In the genomic region with DNA sequence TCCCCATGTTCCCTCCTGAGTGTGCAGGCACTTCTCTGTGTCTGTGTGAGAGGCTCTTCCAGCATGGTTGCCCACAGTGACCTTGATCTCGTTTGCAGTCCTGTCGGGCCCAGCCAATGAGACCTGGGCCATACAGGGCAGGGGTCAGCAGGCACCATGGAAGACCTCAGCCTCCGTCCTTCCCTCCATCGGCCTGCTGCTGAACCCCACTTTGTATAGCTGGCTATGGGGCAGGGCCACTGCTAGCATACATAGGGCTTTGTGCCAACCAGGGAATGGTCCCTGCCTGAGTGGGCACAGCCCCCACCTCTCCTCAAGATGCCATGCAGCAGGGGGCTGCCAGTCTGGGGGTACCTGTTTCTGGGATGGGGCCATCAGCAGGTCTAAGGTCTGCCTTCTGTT, we compare ENCODE assay signal across 18 cellular contexts. TPM values are rescaled to one million over a fixed set of nuclear protein-coding genes. Genes with fewer than 3 reads are reported as not detected.
DNase-seq lines count a peak whose midpoint lies in the region; ATAC-seq, FAIRE-seq and TF ChIP-seq lines count a peak whose summit lies in the region.
"Had no signal": no experiment of that assay in that cellular context is flagged by ENCODE, and none has a peak within 500 bp of the region (broad histone marks: within the 10 kb centered on the region; RNA-seq: fewer than 3 reads in every experiment).

No MANE protein-coding gene starts in this region.

- no peaks in the 10 kb centered on the region for H3K27me3 Mint-ChIP-seq in activated CD8-positive, alpha-beta T cell treated with anti-CD3 and anti-CD28 coated beads for 36 hours
- no peaks in the 10 kb centered on the region for H3K27me3 Mint-ChIP-seq in activated CD8-positive, alpha-beta T cell treated with anti-CD3 and anti-CD28 coated beads, Interleukin-2, amount 10 ng/mL, durations not matched to agents 7 days and 5 days (ENCODE audit: low read depth)

- POLR2A ChIA-PET in activated CD8-positive, alpha-beta T cell treated with anti-CD3 and anti-CD28 coated beads for 36 hours (lab: Charles Lee) = interaction anchor here (0.6 to 5.8 kb wide), 7 partner anchors 9 to 333 kb away, joined by 3 to 51 read pairs (median 3); a partner anchor contains a TSS
- POLR2A ChIA-PET in activated CD8-positive, alpha-beta T cell treated with anti-CD3 and anti-CD28 coated beads, Interleukin-2, amount 10 ng/mL, durations not matched to agents 7 days and 5 days (lab: Charles Lee) = interaction anchor here (1.4 to 3.3 kb wide), 2 partner anchors 16 to 58 kb away, joined by 3 to 25 read pairs; a partner anchor contains a TSS
- POLR2A ChIA-PET in K562 (lab: Yijun Ruan, JAX) = interaction anchor here (0.6 to 6.0 kb wide), 14 partner anchors 9 to 1213 kb away, joined by 3 to 92 read pairs (median 3); a partner anchor contains a TSS

- H3K36me3 Mint-ChIP-seq in activated CD8-positive, alpha-beta T cell treated with anti-CD3 and anti-CD28 coated beads for 36 hours (ENCODE audit: low read depth) = peaks cover 46% of the 10 kb centered on the region
- H3K36me3 Mint-ChIP-seq in activated CD8-positive, alpha-beta T cell treated with anti-CD3 and anti-CD28 coated beads, Interleukin-2, amount 10 ng/mL, durations not matched to agents 7 days and 5 days (ENCODE audit: low read depth) = peaks cover 62% of the 10 kb centered on the region

- no TSS peak for BruUV-seq in K562 (replicated peaks; lab: Mats Ljungman, UMichigan)

- DNase-seq in activated CD8-positive, alpha-beta T cell treated with anti-CD3 and anti-CD28 coated beads for 36 hours = peak; percentile 1
- no peak for DNase-seq in activated CD8-positive, alpha-beta T cell treated with anti-CD3 and anti-CD28 coated beads, Interleukin-2, amount 10 ng/mL, durations not matched to agents 7 days and 5 days
- DNase-seq in GM20000 (ENCODE audit: low spot score) (peak; percentile 2), K562 (ENCODE audit: extremely low read depth in 1 of 4, low spot score in 3 of 4) (peak in 2 of 4 experiments; percentile 8 to 23), omental fat pad (ENCODE audit: low spot score) (peak; percentile 15), COLO668 (lab: John Stamatoyannopoulos, UW; ENCODE audit: unreplicated experiment) (no peak), WERI-Rb-1 (no peak)
- no peak for DNase-seq in stimulated activated naive CD4-positive, alpha-beta T cell (lab: John Stamatoyannopoulos, UW)
- DNase-seq: aorta; CD8-positive, alpha-beta memory T cell; GF-D8; NCI-H187 treated with DMSO at 0.1 percent for 48 hours; NCI-H526 treated with DMSO at 0.1 percent for 48 hours; Peyer's patch; stimulated activated CD4-positive, alpha-beta T cell treated with anti-CD3 and anti-CD28 coated beads, Interleukin-15, amount 100 ng/mL, for 24 hours; testis had no signal

- CTCF ChIA-PET in activated CD8-positive, alpha-beta T cell treated with anti-CD3 and anti-CD28 coated beads for 36 hours (lab: Charles Lee) = no interaction called here
- CTCF ChIA-PET in activated CD8-positive, alpha-beta T cell treated with anti-CD3 and anti-CD28 coated beads, Interleukin-2, amount 10 ng/mL, durations not matched to agents 7 days and 5 days (lab: Charles Lee) = no interaction called here
- CTCF ChIA-PET in K562 (lab: Yijun Ruan, JAX; ENCODE audit: low intra/inter-chr PET ratio) = no interaction called here

- H3K4me3 ChIP-seq in K562 = no peak overlapping the region
- no peak overlapping the region for H3K4me3 ChIP-seq in WERI-Rb-1 (ENCODE audit: low read depth, low read length)
- H3K4me3 ChIP-seq: Peyer's patch, testis had no signal

- in situ Hi-C loops in K562 (cut with MboI) = no loop called here

- peaks cover 15 to 54% of the 10 kb centered on the region in 2 experiments for H3K4me1 ChIP-seq in K562 (replicated peaks in 1 of 2; ENCODE audit: control insufficient read depth in 2 of 2, insufficient read depth in 2 of 2, low read length in 2 of 2)

- peaks cover 22% of the 10 kb centered on the region for H3K4me1 Mint-ChIP-seq in activated CD8-positive, alpha-beta T cell treated with anti-CD3 and anti-CD28 coated beads for 36 hours (ENCODE audit: low read depth)
- peaks cover 23% of the 10 kb centered on the region for H3K4me1 Mint-ChIP-seq in activated CD8-positive, alpha-beta T cell treated with anti-CD3 and anti-CD28 coated beads, Interleukin-2, amount 10 ng/mL, durations not matched to agents 7 days and 5 days (ENCODE audit: low read depth)

- H3K9me3 ChIP-seq in K562 (replicated peaks; ENCODE audit: control insufficient read depth, insufficient read depth, low read depth, low read length) (peaks cover 5% of the 10 kb centered on the region; the same call in 1 of the 2 replicates), WERI-Rb-1 (ENCODE audit: severe bottlenecking) (no peaks in the 10 kb centered on the region)
- H3K9me3 ChIP-seq: Peyer's patch, testis had no signal

- H2AFZ ChIP-seq in K562 (ENCODE audit: low read depth, low read length) = no peak overlapping the region

- peaks cover 7% of the 10 kb centered on the region for H3K9me3 Mint-ChIP-seq in activated CD8-positive, alpha-beta T cell treated with anti-CD3 and anti-CD28 coated beads for 36 hours
- H3K9me3 Mint-ChIP-seq in activated CD8-positive, alpha-beta T cell treated with anti-CD3 and anti-CD28 coated beads, Interleukin-2, amount 10 ng/mL, durations not matched to agents 7 days and 5 days (ENCODE audit: insufficient read depth) = peaks cover 9% of the 10 kb centered on the region

- no peak for TF ChIP-seq RAD21 in K562 (CRISPR knock-in tag; conservative IDR thresholded peaks at IDR 0.05 in 1 of 2, IDR thresholded peaks at IDR 0.05 in 1 of 2)

- no peak for ATAC-seq in activated CD8-positive, alpha-beta T cell treated with anti-CD3 and anti-CD28 coated beads for 36 hours
- no peak for ATAC-seq in activated CD8-positive, alpha-beta T cell treated with anti-CD3 and anti-CD28 coated beads, Interleukin-2, amount 10 ng/mL, durations not matched to agents 7 days and 5 days
- no peak for ATAC-seq in K562
- ATAC-seq in omental fat pad (ENCODE audit: low FRiP score) = no peak

- H3K27me3 ChIP-seq in K562 (ENCODE audit: control insufficient read depth in 2 of 2, insufficient read depth in 2 of 2, low read length in 2 of 2) (no peaks in the 10 kb centered on the region), WERI-Rb-1 (ENCODE audit: insufficient read depth, low read depth, severe bottlenecking) (no peaks in the 10 kb centered on the region)
- H3K27me3 ChIP-seq: Peyer's patch, testis had no signal

- H3K9me1 ChIP-seq in K562 (ENCODE audit: control insufficient read depth, insufficient read depth, low read length) = peaks cover 3% of the 10 kb centered on the region

- peaks cover 74% of the 10 kb centered on the region for H3K79me2 ChIP-seq in K562 (ENCODE audit: control insufficient read depth, insufficient read depth, low read length)

- H3K27ac ChIP-seq in K562 (ENCODE audit: extremely low read depth, low read depth, low read length) (no peak overlapping the region), WERI-Rb-1 (no peak overlapping the region)
- H3K27ac ChIP-seq: Peyer's patch, testis, VCaP had no signal

- no peak overlapping the region for H3K27ac Mint-ChIP-seq in activated CD8-positive, alpha-beta T cell treated with anti-CD3 and anti-CD28 coated beads for 36 hours
- no peak overlapping the region for H3K27ac Mint-ChIP-seq in activated CD8-positive, alpha-beta T cell treated with anti-CD3 and anti-CD28 coated beads, Interleukin-2, amount 10 ng/mL, durations not matched to agents 7 days and 5 days

- WGBS in K562 (ENCODE audit: insufficient coverage, low coverage, missing lambda C conversion rate) = 70% methylated on average over 4 of the region's 4 CpGs

- H4K20me1 ChIP-seq in K562 (replicated peaks; ENCODE audit: control insufficient read depth, insufficient read depth, low read length) = peaks cover 53% of the 10 kb centered on the region

- peak overlapping the region in 1 of 2 experiments; percentile 18; a peak in 1 of 4 replicates for H3K9ac ChIP-seq in K562 (ENCODE audit: insufficient read depth in 1 of 2, low read depth in 2 of 2, low read length in 2 of 2)

- H3K4me2 ChIP-seq in K562 (ENCODE audit: insufficient read depth, low read length) = no peak overlapping the region

- TF ChIP-seq EP300 in K562 (IDR thresholded peaks at IDR 0.05; ENCODE audit: low read length) = no peak

- no peak for FAIRE-seq in K562 (lab: Jason Lieb, UNC)
- FAIRE-seq: A204.1 had no signal

- intact Hi-C loops in activated CD8-positive, alpha-beta T cell treated with anti-CD3 and anti-CD28 coated beads for 36 hours (cut with micrococcal nuclease) = no loop called here
- intact Hi-C loops in K562 (cut with micrococcal nuclease) = no loop called here

- H3K4me3 Mint-ChIP-seq in activated CD8-positive, alpha-beta T cell treated with anti-CD3 and anti-CD28 coated beads for 36 hours = no peak overlapping the region
- no peak overlapping the region for H3K4me3 Mint-ChIP-seq in activated CD8-positive, alpha-beta T cell treated with anti-CD3 and anti-CD28 coated beads, Interleukin-2, amount 10 ng/mL, durations not matched to agents 7 days and 5 days

- peaks cover 71% of the 10 kb centered on the region for H3K36me3 ChIP-seq in K562 (ENCODE audit: control insufficient read depth, insufficient read depth, low read length)
- peaks cover 11% of the 10 kb centered on the region for H3K36me3 ChIP-seq in WERI-Rb-1

- TF ChIP-seq POLR2A in K562 (conservative IDR thresholded peaks at IDR 0.05) = no peak

- no peak for TF ChIP-seq CTCF in activated CD8-positive, alpha-beta T cell treated with anti-CD3 and anti-CD28 coated beads for 36 hours (IDR thresholded peaks at IDR 0.05)
- TF ChIP-seq CTCF in GM20000 (IDR thresholded peaks at IDR 0.05; ENCODE audit: extremely low read depth, missing control alignments) (no peak), K562 (IDR thresholded peaks at IDR 0.05 in 2 of 3, conservative IDR thresholded peaks at IDR 0.05 in 1 of 3; ENCODE audit: insufficient read depth in 2 of 3, low read depth in 1 of 3, low read length in 3 of 3) (no peak), omental fat pad (IDR thresholded peaks at IDR 0.05) (no peak), WERI-Rb-1 (IDR thresholded peaks at IDR 0.05; ENCODE audit: low read depth, low read length) (no peak)

RNA-seq across cellular contexts. Expression of a gene that starts 3.8 kb away (rescaled TPM):
- total RNA-seq in activated CD8-positive, alpha-beta T cell treated with anti-CD3 and anti-CD28 coated beads for 36 hours = 10 to 100 TPM; 22.2 to 23.5 TPM
- 10 to 100 TPM; 24.7 to 25.6 TPM for total RNA-seq in activated CD8-positive, alpha-beta T cell treated with anti-CD3 and anti-CD28 coated beads, Interleukin-2, amount 10 ng/mL, durations not matched to agents 7 days and 5 days
- total RNA-seq in K562 (2011; cell fraction: chromatin; rRNA removed; ENCODE audit: low replicate concordance) = 16.4 and 31.0 TPM in 2 replicates
- total RNA-seq in K562 (2011; cell fraction: nucleolus; rRNA removed) = 27.0 and 28.6 TPM in 2 replicates
- total RNA-seq in K562 (2011; cell fraction: nucleoplasm; rRNA removed) = 20.4 and 20.5 TPM in 2 replicates
- 42.2 and 50.8 TPM in 2 replicates for total RNA-seq in K562 (2014; rRNA removed)
- total RNA-seq in K562 (2014; rRNA removed; fragmentation: Illumina TruSeq; extraction: Trizol) = 4.9 and 8.3 TPM in 2 replicates
- total RNA-seq in K562 (2015; rRNA removed; fragmentation: Illumina TruSeq; extraction: Trizol) = 18.9 and 23.2 TPM in 2 replicates
- total RNA-seq in K562 (2021) = 38.2 and 41.8 TPM in 2 replicates
- 10.8 and 15.6 TPM in 2 replicates for polyA plus RNA-seq in K562 (2011; rRNA removed)
- polyA plus RNA-seq in K562 (2011; cell fraction: cytosol; rRNA removed) = 12.7 and 22.3 TPM in 2 replicates
- polyA plus RNA-seq in K562 (2011; cell fraction: nucleus; rRNA removed) = 44.7 and 65.7 TPM in 2 replicates
- 28.9 and 30.6 TPM in 2 replicates for polyA plus RNA-seq in K562 (2012)
- polyA plus RNA-seq in K562 (2014; fragmentation: Illumina TruSeq; extraction: Trizol) = 12.5 and 20.9 TPM in 2 replicates
- 1 to 10 TPM; 3.2 to 3.8 TPM for polyA plus RNA-seq in K562 (2014; fragmentation: Nextera tagmentation; extraction: Ambion mirVana)
- 34.3 and 48.7 TPM in 2 replicates for polyA plus RNA-seq in K562 (2014; rRNA removed)
- polyA minus RNA-seq in K562 (2011; rRNA and poly(A)+ RNA removed) = 1.9 and 2.0 TPM in 2 replicates
- polyA minus RNA-seq in K562 (2011; cell fraction: cytosol; rRNA and poly(A)+ RNA removed) = 2.3 and 5.9 TPM in 2 replicates
- polyA minus RNA-seq in K562 (2011; cell fraction: nucleus; rRNA and poly(A)+ RNA removed) = 6.9 and 8.2 TPM in 2 replicates
- total RNA-seq in omental fat pad = 10 to 100 TPM in 2 of 4 donors, 1 to 10 TPM in 2; 5.1 to 17.2 (median 8.8) TPM

RNA-seq across cellular contexts. Expression of a gene that starts 9.8 kb away (rescaled TPM):
- 10 to 100 TPM; 67.8 to 68.3 TPM for total RNA-seq in activated CD8-positive, alpha-beta T cell treated with anti-CD3 and anti-CD28 coated beads for 36 hours
- 10 to 100 TPM; 51.1 to 60.7 TPM for total RNA-seq in activated CD8-positive, alpha-beta T cell treated with anti-CD3 and anti-CD28 coated beads, Interleukin-2, amount 10 ng/mL, durations not matched to agents 7 days and 5 days
- 49.1 and 124 TPM in 2 replicates for total RNA-seq in K562 (2011; cell fraction: chromatin; rRNA removed; ENCODE audit: low replicate concordance)
- 125 and 127 TPM in 2 replicates for total RNA-seq in K562 (2011; cell fraction: nucleolus; rRNA removed)
- total RNA-seq in K562 (2011; cell fraction: nucleoplasm; rRNA removed) = 91.0 and 99.2 TPM in 2 replicates
- total RNA-seq in K562 (2014; rRNA removed) (228 and 230 TPM in 2 replicates), K562 (2014; rRNA removed; fragmentation: Illumina TruSeq; extraction: Trizol) (26.7 and 47.2 TPM in 2 replicates), K562 (2015; rRNA removed; fragmentation: Illumina TruSeq; extraction: Trizol) (83.8 and 90.1 TPM in 2 replicates), K562 (2021) (112 and 120 TPM in 2 replicates), omental fat pad (10 to 100 TPM; 47.1 to 95.5 (median 71.7) TPM)
- polyA plus RNA-seq in K562 (2011; rRNA removed) (65.9 and 115 TPM in 2 replicates), K562 (2014; fragmentation: Illumina TruSeq; extraction: Trizol) (81.0 and 93.0 TPM in 2 replicates), K562 (2014; fragmentation: Nextera tagmentation; extraction: Ambion mirVana) (10 to 100 TPM; 34.9 to 77.0 TPM), K562 (2014; rRNA removed) (154 and 166 TPM in 2 replicates)
- 142 and 334 TPM in 2 replicates for polyA plus RNA-seq in K562 (2011; cell fraction: cytosol; rRNA removed)
- polyA plus RNA-seq in K562 (2011; cell fraction: nucleus; rRNA removed) = 277 and 406 TPM in 2 replicates
- 90.3 and 111 TPM in 2 replicates for polyA plus RNA-seq in K562 (2012)
- polyA minus RNA-seq in K562 (2011; rRNA and poly(A)+ RNA removed) = 25.6 and 46.0 TPM in 2 replicates
- polyA minus RNA-seq in K562 (2011; cell fraction: cytosol; rRNA and poly(A)+ RNA removed) = 61.9 and 66.6 TPM in 2 replicates
- polyA minus RNA-seq in K562 (2011; cell fraction: nucleus; rRNA and poly(A)+ RNA removed) = 48.2 and 76.1 TPM in 2 replicates

RNA-seq across cellular contexts. Expression of a gene that starts 16.8 kb away (rescaled TPM):
- total RNA-seq in activated CD8-positive, alpha-beta T cell treated with anti-CD3 and anti-CD28 coated beads for 36 hours = 100 to 1,000 TPM; 349 to 350 TPM
- total RNA-seq in activated CD8-positive, alpha-beta T cell treated with anti-CD3 and anti-CD28 coated beads, Interleukin-2, amount 10 ng/mL, durations not matched to agents 7 days and 5 days = 100 to 1,000 TPM; 313 to 322 TPM
- 99.7 and 210 TPM in 2 replicates for total RNA-seq in K562 (2011; cell fraction: chromatin; rRNA removed; ENCODE audit: low replicate concordance)
- total RNA-seq in K562 (2011; cell fraction: nucleolus; rRNA removed) = 245 and 251 TPM in 2 replicates
- 187 and 199 TPM in 2 replicates for total RNA-seq in K562 (2011; cell fraction: nucleoplasm; rRNA removed)
- 325 and 442 TPM in 2 replicates for total RNA-seq in K562 (2014; rRNA removed)
- 120 and 140 TPM in 2 replicates for total RNA-seq in K562 (2014; rRNA removed; fragmentation: Illumina TruSeq; extraction: Trizol)
- total RNA-seq in K562 (2015; rRNA removed; fragmentation: Illumina TruSeq; extraction: Trizol) = 192 and 198 TPM in 2 replicates
- 472 and 483 TPM in 2 replicates for total RNA-seq in K562 (2021)
- 351 and 621 TPM in 2 replicates for polyA plus RNA-seq in K562 (2011; rRNA removed)
- 776 and 1,036 TPM in 2 replicates for polyA plus RNA-seq in K562 (2011; cell fraction: cytosol; rRNA removed)
- 257 and 274 TPM in 2 replicates for polyA plus RNA-seq in K562 (2011; cell fraction: nucleus; rRNA removed)
- polyA plus RNA-seq in K562 (2012) = 485 and 750 TPM in 2 replicates
- 593 and 811 TPM in 2 replicates for polyA plus RNA-seq in K562 (2014; fragmentation: Illumina TruSeq; extraction: Trizol)
- polyA plus RNA-seq in K562 (2014; fragmentation: Nextera tagmentation; extraction: Ambion mirVana) = 100 to 1,000 TPM in 1 of 2 experiments, 10 to 100 TPM in 1; 69.8 to 232 TPM
- 435 and 476 TPM in 2 replicates for polyA plus RNA-seq in K562 (2014; rRNA removed)
- 408 and 480 TPM in 2 replicates for polyA minus RNA-seq in K562 (2011; rRNA and poly(A)+ RNA removed)
- polyA minus RNA-seq in K562 (2011; cell fraction: cytosol; rRNA and poly(A)+ RNA removed) = 429 and 660 TPM in 2 replicates
- 68.0 and 128 TPM in 2 replicates for polyA minus RNA-seq in K562 (2011; cell fraction: nucleus; rRNA and poly(A)+ RNA removed)
- 100 to 1,000 TPM; 273 to 440 (median 369) TPM for total RNA-seq in omental fat pad

RNA-seq across cellular contexts. Expression of a gene that starts 40.7 kb away (rescaled TPM):
- 100 to 1,000 TPM; 375 to 376 TPM for total RNA-seq in activated CD8-positive, alpha-beta T cell treated with anti-CD3 and anti-CD28 coated beads for 36 hours
- 100 to 1,000 TPM; 339 to 344 TPM for total RNA-seq in activated CD8-positive, alpha-beta T cell treated with anti-CD3 and anti-CD28 coated beads, Interleukin-2, amount 10 ng/mL, durations not matched to agents 7 days and 5 days
- total RNA-seq in K562 (2011; cell fraction: chromatin; rRNA removed; ENCODE audit: low replicate concordance) = 206 and 587 TPM in 2 replicates
- total RNA-seq in K562 (2011; cell fraction: nucleolus; rRNA removed) = 479 and 565 TPM in 2 replicates
- total RNA-seq in K562 (2011; cell fraction: nucleoplasm; rRNA removed) = 351 and 369 TPM in 2 replicates
- 331 and 360 TPM in 2 replicates for total RNA-seq in K562 (2014; rRNA removed)
- total RNA-seq in K562 (2014; rRNA removed; fragmentation: Illumina TruSeq; extraction: Trizol) = 31.6 and 42.7 TPM in 2 replicates
- total RNA-seq in K562 (2015; rRNA removed; fragmentation: Illumina TruSeq; extraction: Trizol) = 129 and 132 TPM in 2 replicates
- 228 and 233 TPM in 2 replicates for total RNA-seq in K562 (2021)
- 192 and 244 TPM in 2 replicates for polyA plus RNA-seq in K562 (2011; rRNA removed)
- 357 and 647 TPM in 2 replicates for polyA plus RNA-seq in K562 (2011; cell fraction: cytosol; rRNA removed)
- polyA plus RNA-seq in K562 (2011; cell fraction: nucleus; rRNA removed) = 690 and 902 TPM in 2 replicates
- 198 and 243 TPM in 2 replicates for polyA plus RNA-seq in K562 (2012)
- polyA plus RNA-seq in K562 (2014; fragmentation: Illumina TruSeq; extraction: Trizol) = 44.3 and 143 TPM in 2 replicates
- 10 to 100 TPM in 1 of 2 experiments, 1 to 10 TPM in 1; 7.0 to 18.1 TPM for polyA plus RNA-seq in K562 (2014; fragmentation: Nextera tagmentation; extraction: Ambion mirVana)
- polyA plus RNA-seq in K562 (2014; rRNA removed) = 285 and 338 TPM in 2 replicates
- polyA minus RNA-seq in K562 (2011; rRNA and poly(A)+ RNA removed) = 38.4 and 72.5 TPM in 2 replicates
- 79.7 and 95.8 TPM in 2 replicates for polyA minus RNA-seq in K562 (2011; cell fraction: cytosol; rRNA and poly(A)+ RNA removed)
- 159 and 171 TPM in 2 replicates for polyA minus RNA-seq in K562 (2011; cell fraction: nucleus; rRNA and poly(A)+ RNA removed)
- total RNA-seq in omental fat pad = 100 to 1,000 TPM; 285 to 404 (median 308) TPM

RNA-seq across cellular contexts. Expression of a gene that starts 50.4 kb away (rescaled TPM):
- total RNA-seq in activated CD8-positive, alpha-beta T cell treated with anti-CD3 and anti-CD28 coated beads for 36 hours = 1 to 10 TPM; 3.4 to 3.5 TPM
- total RNA-seq in activated CD8-positive, alpha-beta T cell treated with anti-CD3 and anti-CD28 coated beads, Interleukin-2, amount 10 ng/mL, durations not matched to agents 7 days and 5 days = 1 to 10 TPM; 4.1 to 4.4 TPM
- 0.53 and 1.4 TPM in 2 replicates for total RNA-seq in K562 (2011; cell fraction: chromatin; rRNA removed; ENCODE audit: low replicate concordance)
- 1.2 and 2.2 TPM in 2 replicates for total RNA-seq in K562 (2011; cell fraction: nucleolus; rRNA removed)
- 0.59 and 0.69 TPM in 2 replicates for total RNA-seq in K562 (2011; cell fraction: nucleoplasm; rRNA removed)
- total RNA-seq in K562 (2014; rRNA removed) (0.32 and 0.86 TPM in 2 replicates), K562 (2014; rRNA removed; fragmentation: Illumina TruSeq; extraction: Trizol) (0.11 and 0.16 TPM in 2 replicates), K562 (2015; rRNA removed; fragmentation: Illumina TruSeq; extraction: Trizol) (0.11 and 0.22 TPM in 2 replicates), K562 (2021) (0.62 and 0.69 TPM in 2 replicates), omental fat pad (1 to 10 TPM; 1.9 to 5.5 (median 2.9) TPM)
- polyA plus RNA-seq in K562 (2011; rRNA removed) (0.08 and 0.20 TPM in 2 replicates), K562 (2014; fragmentation: Illumina TruSeq; extraction: Trizol) (0.06 and 0.12 TPM in 2 replicates), K562 (2014; fragmentation: Nextera tagmentation; extraction: Ambion mirVana) (not detected), K562 (2014; rRNA removed) (0.03 and 0.36 TPM in 2 replicates)
- 0.10 and 0.61 TPM in 2 replicates for polyA plus RNA-seq in K562 (2011; cell fraction: cytosol; rRNA removed)
- 0.29 and 1.1 TPM in 2 replicates for polyA plus RNA-seq in K562 (2011; cell fraction: nucleus; rRNA removed)
- polyA plus RNA-seq in K562 (2012) = 0.39 and 0.47 TPM in 2 replicates
- polyA minus RNA-seq in K562 (2011; rRNA and poly(A)+ RNA removed) = 0.09 and 0.18 TPM in 2 replicates
- polyA minus RNA-seq in K562 (2011; cell fraction: cytosol; rRNA and poly(A)+ RNA removed) = 0.57 TPM in 1 of 2 replicates, not detected in the other
- polyA minus RNA-seq in K562 (2011; cell fraction: nucleus; rRNA and poly(A)+ RNA removed) = 0.40 and 0.44 TPM in 2 replicates
- polyA plus RNA-seq: CD8-positive, alpha-beta memory T cell had no signal

Comparison
In these comparisons a context has a peak if more than half of its experiments do, and no peak if none do; other contexts are left out.
1. DNase-seq: peak in activated CD8-positive, alpha-beta T cell treated with anti-CD3 and anti-CD28 coated beads for 36 hours (single experiment), GM20000 (single experiment) and omental fat pad (single experiment); none in activated CD8-positive, alpha-beta T cell treated with anti-CD3 and anti-CD28 coated beads, Interleukin-2, amount 10 ng/mL, durations not matched to agents 7 days and 5 days (single experiment), COLO668 (single experiment), stimulated activated naive CD4-positive, alpha-beta T cell (0 of 6) and WERI-Rb-1 (single experiment).